ENCODE assay signal across 19 cellular contexts in the genomic region with DNA sequence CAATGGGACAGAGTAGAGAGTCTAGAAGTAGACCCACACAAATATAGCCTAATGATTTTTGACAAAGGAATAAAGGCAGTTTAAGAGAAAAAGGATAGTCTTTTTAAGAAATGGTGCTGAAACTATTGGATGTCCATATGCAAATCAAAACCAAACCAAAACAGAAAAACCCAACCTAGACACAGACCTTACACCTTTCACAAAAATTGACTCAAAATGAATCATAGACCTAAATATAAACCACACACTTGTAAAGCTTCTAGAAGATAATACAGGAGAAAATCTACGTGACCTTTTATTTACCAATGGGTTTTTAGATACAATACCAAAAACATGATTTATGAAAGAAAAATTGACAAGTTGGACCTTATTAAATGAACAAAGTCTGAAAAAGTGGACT.
DNase-seq lines count a peak whose midpoint lies in the region; ATAC-seq lines count a peak whose summit lies in the region.
"Had no signal": no experiment of that assay in that cellular context is flagged by ENCODE, and none has a peak within 500 bp of the region (broad histone marks: within the 10 kb centered on the region; RNA-seq: fewer than 3 reads in every experiment).

No MANE protein-coding gene starts in this region.

- no peak for DNase-seq in stimulated activated CD4-positive, alpha-beta T cell treated with anti-CD3 and anti-CD28 coated beads, Interleukin-1b, Interleukin-23, amount 100 ng/mL, for 48 hours
- DNase-seq: ACHN; C1 segment of cervical spinal cord; CD8-positive, alpha-beta memory T cell; MM.1S; NCI-H1092 treated with DMSO at 0.1 percent for 48 hours; NCI-H146; NCI-H2081; NCI-H2171 treated with DMSO at 0.1 percent for 48 hours; NCI-H446; NCI-H69; T-helper 17 cell had no signal

- ATAC-seq in GM18870 (IDR thresholded peaks at IDR 0.05; ENCODE audit: unreplicated experiment) (peak; percentile 52), GM21529 (IDR thresholded peaks at IDR 0.05; ENCODE audit: unreplicated experiment) (peak; percentile 52), HG03175 (IDR thresholded peaks at IDR 0.05; ENCODE audit: unreplicated experiment) (peak; percentile 52), HG03460 (IDR thresholded peaks at IDR 0.05; ENCODE audit: unreplicated experiment) (no peak), GM21360 (IDR thresholded peaks at IDR 0.05; ENCODE audit: unreplicated experiment) (no peak), GM18873 (IDR thresholded peaks at IDR 0.05; ENCODE audit: low FRiP score, unreplicated experiment) (no peak)
- ATAC-seq: Panc1, T-helper 17 cell had no signal

Comparison
In these comparisons a context has a peak if more than half of its experiments do, and no peak if none do; other contexts are left out.
1. ATAC-seq: peak in GM18870 (single experiment), GM21529 (single experiment) and HG03175 (single experiment); none in HG03460 (single experiment), GM21360 (single experiment) and GM18873 (single experiment).